In genomic region chr17:13003454-13003851, GRCh38 we compare ENCODE assay signal across 10 cellular contexts. TPM values are rescaled to one million over a fixed set of nuclear protein-coding genes. Genes with fewer than 3 reads are reported as not detected.
DNase-seq lines count a peak whose midpoint lies in the region; ATAC-seq and TF ChIP-seq lines count a peak whose summit lies in the region.
"Had no signal": no experiment of that assay in that cellular context is flagged by ENCODE, and none has a peak within 500 bp of the region (broad histone marks: within the 10 kb centered on the region; RNA-seq: fewer than 3 reads in every experiment).

No MANE protein-coding gene starts in this region.

- no peak overlapping the region for H3K9ac ChIP-seq in SU-DHL-6 (ENCODE audit: low read length)

- H3K27me3 Mint-ChIP-seq in T-helper 2 cell treated with Interferon-gamma antibody and Interleukin-4, amounts not matched to agents 5 μg/mL and 100 μg/mL, for 36 hours (ENCODE audit: low read depth) = no peaks in the 10 kb centered on the region
- H3K27me3 Mint-ChIP-seq in CD8-positive, alpha-beta T cell (ENCODE audit: low read depth) = no peaks in the 10 kb centered on the region

- no peaks in the 10 kb centered on the region for H3K9me2 ChIP-seq in SU-DHL-6 (replicated peaks; ENCODE audit: insufficient read depth, low read length)

- intact Hi-C loops in right cardiac atrium (cut with DNase I) (loop anchor here in 3 of 4 donors (5.0 to 10.0 kb wide), 4 partner anchors 76 to 829 kb away; no protein-coding TSS in a partner anchor), sciatic nerve (cut with DNase I) (no loop called here), gastrocnemius medialis (cut with DNase I; ENCODE audit: low total_unique reads) (loop anchor here (5.0 kb wide), 2 partner anchors 76 to 451 kb away; no protein-coding TSS in a partner anchor), uterus (cut with DNase I; ENCODE audit: low total_unique reads) (no loop called here)
- intact Hi-C loops in CD8-positive, alpha-beta T cell (cut with DNase I, micrococcal nuclease) = loop anchor here (5.0 kb wide), 1 partner anchor 821 kb away; no protein-coding TSS in a partner anchor

- H3K4me2 ChIP-seq in SU-DHL-6 (ENCODE audit: low read depth, low read length, poor library complexity, severe bottlenecking) = no peak overlapping the region

- WGBS in right cardiac atrium = 68% methylated on average over 9 of the region's 9 CpGs

- peak; percentile 22 for ATAC-seq in GM19452 (IDR thresholded peaks at IDR 0.05; ENCODE audit: unreplicated experiment)
- ATAC-seq in right cardiac atrium = peak; percentile 20 to 37
- peak; percentile 46 for ATAC-seq in sciatic nerve
- ATAC-seq in gastrocnemius medialis = no peak
- no peak for ATAC-seq in CD8-positive, alpha-beta T cell

- H3K27ac Mint-ChIP-seq in T-helper 2 cell treated with Interferon-gamma antibody and Interleukin-4, amounts not matched to agents 5 μg/mL and 100 μg/mL, for 36 hours = no peak overlapping the region
- H3K27ac Mint-ChIP-seq in CD8-positive, alpha-beta T cell = no peak overlapping the region

- H3K27me3 ChIP-seq in SU-DHL-6 (ENCODE audit: low read length) (no peaks in the 10 kb centered on the region), right cardiac atrium (ENCODE audit: control insufficient read depth, insufficient read depth) (no peaks in the 10 kb centered on the region), gastrocnemius medialis (no peaks in the 10 kb centered on the region), uterus (no peaks in the 10 kb centered on the region)
- no peaks in the 10 kb centered on the region for H3K27me3 ChIP-seq in CD8-positive, alpha-beta T cell (ENCODE audit: insufficient read depth, low read length)
- H3K27me3 ChIP-seq: ascending aorta, SJCRH30 had no signal

- H3F3A ChIP-seq in SU-DHL-6 (ENCODE audit: insufficient read depth) = 0 out of 2 replicates have a peak, but pooled peaks cover 3% of the 10 kb centered on the region

- no peaks in the 10 kb centered on the region for H4K20me1 ChIP-seq in SU-DHL-6 (ENCODE audit: low read depth, low read length)

- no peaks in the 10 kb centered on the region for H3K79me2 ChIP-seq in SU-DHL-6 (ENCODE audit: insufficient read depth, low read length)

- CTCF ChIA-PET in CD8-positive, alpha-beta T cell (lab: Charles Lee) = interaction anchor here (0.7 to 4.1 kb wide), 10 partner anchors 11 to 1095 kb away, joined by 3 to 22 read pairs (median 4); no protein-coding TSS in a partner anchor

- H3K4me3 Mint-ChIP-seq in T-helper 2 cell treated with Interferon-gamma antibody and Interleukin-4, amounts not matched to agents 5 μg/mL and 100 μg/mL, for 36 hours = no peak overlapping the region
- no peak overlapping the region for H3K4me3 Mint-ChIP-seq in CD8-positive, alpha-beta T cell

- TF ChIP-seq CTCF in SU-DHL-6 (IDR thresholded peaks at IDR 0.05; ENCODE audit: insufficient read depth, low read length, poor library complexity, severe bottlenecking) (peak; percentile 36), gastrocnemius medialis (IDR thresholded peaks at IDR 0.05 in 4 of 5, conservative IDR thresholded peaks at IDR 0.05 in 1 of 5) (peak in 2 of 5 experiments; percentile 18 to 32), uterus (IDR thresholded peaks at IDR 0.05) (no peak)
- no peak for TF ChIP-seq CTCF in CD8-positive, alpha-beta T cell (IDR thresholded peaks at IDR 0.05)

- H3K4me1 Mint-ChIP-seq in T-helper 2 cell treated with Interferon-gamma antibody and Interleukin-4, amounts not matched to agents 5 μg/mL and 100 μg/mL, for 36 hours (ENCODE audit: low read depth) = no peaks in the 10 kb centered on the region
- H3K4me1 Mint-ChIP-seq in CD8-positive, alpha-beta T cell (ENCODE audit: low read depth) = peaks cover 2% of the 10 kb centered on the region

- peaks cover 25% of the 10 kb centered on the region; the same call in 1 of the 2 replicates for H3K36me3 ChIP-seq in SU-DHL-6 (ENCODE audit: low read length)
- H3K36me3 ChIP-seq in gastrocnemius medialis = peaks cover 7 to 93% of the 10 kb centered on the region in 2 donors
- H3K36me3 ChIP-seq in uterus = no peaks in the 10 kb centered on the region
- H3K36me3 ChIP-seq in CD8-positive, alpha-beta T cell (ENCODE audit: insufficient read depth, low read length) = peaks cover 57% of the 10 kb centered on the region

- H3K27ac ChIP-seq in SU-DHL-6 (ENCODE audit: low read depth, low read length) = no peak overlapping the region
- H3K27ac ChIP-seq in right cardiac atrium (ENCODE audit: low read length) = no peak overlapping the region
- H3K27ac ChIP-seq in gastrocnemius medialis = peak overlapping the region in 1 of 4 donors; percentile 57
- no peak overlapping the region for H3K27ac ChIP-seq in uterus
- H3K27ac ChIP-seq in CD8-positive, alpha-beta T cell (ENCODE audit: low read depth, low read length) = no peak overlapping the region
- H3K27ac ChIP-seq: ascending aorta, SJCRH30 had no signal

- TF ChIP-seq POLR2A in gastrocnemius medialis (IDR thresholded peaks at IDR 0.05) = no peak
- no peak for TF ChIP-seq POLR2A in uterus (IDR thresholded peaks at IDR 0.05)

- no peaks in the 10 kb centered on the region for H3K4me1 ChIP-seq in right cardiac atrium (ENCODE audit: control insufficient read depth, insufficient read depth, low read length)
- peaks cover 0 to 6% of the 10 kb centered on the region in 2 donors for H3K4me1 ChIP-seq in gastrocnemius medialis
- H3K4me1 ChIP-seq in uterus = no peaks in the 10 kb centered on the region
- H3K4me1 ChIP-seq in CD8-positive, alpha-beta T cell (ENCODE audit: insufficient read depth, low read length) = no peaks in the 10 kb centered on the region
- H3K4me1 ChIP-seq: ascending aorta, SJCRH30 had no signal

- peaks cover 36% of the 10 kb centered on the region for H3K36me3 Mint-ChIP-seq in T-helper 2 cell treated with Interferon-gamma antibody and Interleukin-4, amounts not matched to agents 5 μg/mL and 100 μg/mL, for 36 hours (ENCODE audit: low read depth)
- H3K36me3 Mint-ChIP-seq in CD8-positive, alpha-beta T cell = peaks cover 37% of the 10 kb centered on the region

- no peak overlapping the region for H2AFZ ChIP-seq in SU-DHL-6 (ENCODE audit: low read depth, low read length, severe bottlenecking)

- H3K9me3 Mint-ChIP-seq in T-helper 2 cell treated with Interferon-gamma antibody and Interleukin-4, amounts not matched to agents 5 μg/mL and 100 μg/mL, for 36 hours = no peaks in the 10 kb centered on the region
- H3K9me3 Mint-ChIP-seq in CD8-positive, alpha-beta T cell = no peaks in the 10 kb centered on the region

- no peak for DNase-seq in right cardiac atrium
- DNase-seq in sciatic nerve (ENCODE audit: low spot score) = no peak
- no peak for DNase-seq in T-helper 2 cell treated with Interferon-gamma antibody and Interleukin-4, amounts not matched to agents 5 μg/mL and 100 μg/mL, for 36 hours (ENCODE audit: low spot score)
- no peak for DNase-seq in gastrocnemius medialis
- no peak for DNase-seq in uterus
- no peak for DNase-seq in CD8-positive, alpha-beta T cell

- H3K4me3 ChIP-seq in SU-DHL-6 (ENCODE audit: insufficient read depth, low read length, poor library complexity, severe bottlenecking) (no peak overlapping the region), right cardiac atrium (ENCODE audit: low read length) (no peak overlapping the region), gastrocnemius medialis (no peak overlapping the region), uterus (no peak overlapping the region)
- no peak overlapping the region for H3K4me3 ChIP-seq in CD8-positive, alpha-beta T cell (ENCODE audit: low read depth, low read length)
- H3K4me3 ChIP-seq: ascending aorta, SJCRH30 had no signal

- in situ Hi-C loops in gastrocnemius medialis (cut with MboI; ENCODE audit: low sequenced_read_pairs in 4 of 4) = loop anchor here in 3 of 4 donors (10.0 to 25.0 kb wide), 3 partner anchors 466 to 991 kb away; partner anchors contain the start of gene MAP2K4 (in 1 of the 3)

- H3K9me3 ChIP-seq in SU-DHL-6 (ENCODE audit: insufficient read depth, low read length) (no peaks in the 10 kb centered on the region), right cardiac atrium (ENCODE audit: control insufficient read depth, low read length) (no peaks in the 10 kb centered on the region), gastrocnemius medialis (no peaks in the 10 kb centered on the region), uterus (no peaks in the 10 kb centered on the region)
- no peaks in the 10 kb centered on the region for H3K9me3 ChIP-seq in CD8-positive, alpha-beta T cell (ENCODE audit: low read length)
- H3K9me3 ChIP-seq: ascending aorta, SJCRH30 had no signal

- POLR2A ChIA-PET in CD8-positive, alpha-beta T cell (lab: Charles Lee) = no interaction called here

RNA-seq across cellular contexts. Expression of gene ELAC2, which starts 14.4 kb away (rescaled TPM):
- 10 to 100 TPM; 44.6 to 52.0 (median 48.9) TPM for total RNA-seq in right cardiac atrium
- polyA plus RNA-seq in right cardiac atrium = 28.2 TPM
- total RNA-seq in sciatic nerve = 51.4 TPM
- 10 to 100 TPM; 70.7 to 78.7 (median 76.2) TPM for total RNA-seq in gastrocnemius medialis
- 10 to 100 TPM in 3 of 4 donors, 1 to 10 TPM in 1; 9.7 to 62.2 (median 51.3) TPM for total RNA-seq in uterus
- total RNA-seq in CD8-positive, alpha-beta T cell = 10 to 100 TPM; 66.7 to 74.0 TPM

Comparison
In these comparisons a context has a peak if more than half of its experiments do, and no peak if none do; other contexts are left out.
1. ATAC-seq: peak in GM19452 (single experiment), right cardiac atrium (2 of 2) and sciatic nerve (single experiment); none in gastrocnemius medialis (0 of 2) and CD8-positive, alpha-beta T cell (single experiment).
2. intact Hi-C loops: an anchor here in right cardiac atrium (5.0 to 10.0 kb wide), gastrocnemius medialis (5.0 kb wide) and CD8-positive, alpha-beta T cell (5.0 kb wide); none called in sciatic nerve and uterus.